ENCODE assay signal across 8 cellular contexts in the genomic region with DNA sequence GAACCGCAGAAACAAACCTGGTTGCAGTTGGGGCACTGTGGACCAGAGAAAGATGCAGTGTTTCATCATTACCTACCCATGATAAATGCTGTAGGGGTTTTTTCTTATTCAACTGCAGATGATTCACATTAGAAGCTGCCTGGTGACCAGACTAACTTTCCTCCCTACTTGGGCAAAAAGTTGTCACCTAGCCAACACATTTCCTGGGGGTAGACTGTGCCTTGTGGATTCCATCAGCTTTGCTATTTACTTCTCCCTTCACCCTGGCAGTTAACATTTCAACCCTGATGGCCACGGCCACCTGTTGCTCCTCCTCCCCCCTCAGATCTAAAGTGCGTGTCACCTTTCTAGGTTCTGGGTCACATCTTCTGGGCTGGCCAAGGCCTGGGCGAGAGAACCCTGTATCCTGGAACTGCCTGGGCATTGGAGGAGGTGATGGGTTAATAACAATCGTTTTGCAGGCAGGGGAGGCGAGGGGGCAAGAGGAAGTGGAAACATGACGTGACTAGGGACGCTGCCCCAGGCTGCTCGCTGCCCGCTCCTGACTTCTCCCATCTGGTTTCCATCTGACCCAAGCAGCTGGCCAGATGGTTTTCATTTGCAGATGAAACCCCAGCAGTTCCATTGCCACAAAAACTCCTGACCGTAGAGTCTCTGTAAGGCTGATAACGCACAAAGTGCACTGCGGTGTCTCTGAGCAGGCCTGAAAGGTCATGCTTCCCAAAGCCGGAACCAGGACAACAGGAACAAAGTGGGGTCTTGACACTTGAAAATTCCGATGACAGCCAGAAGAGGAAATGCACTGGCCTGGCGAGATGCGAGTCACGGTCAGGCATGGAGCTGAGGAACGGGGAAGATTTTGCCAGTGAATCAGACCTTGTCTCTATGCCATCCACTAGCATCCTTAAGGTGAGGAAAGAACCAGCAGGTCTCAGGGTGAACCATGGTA. TPM values are rescaled to one million over a fixed set of nuclear protein-coding genes. Genes with fewer than 3 reads are reported as not detected.
DNase-seq lines count a peak whose midpoint lies in the region; ATAC-seq and TF ChIP-seq lines count a peak whose summit lies in the region.

No MANE protein-coding gene starts in this region.

- no peaks in the 10 kb centered on the region for H3K9me3 Mint-ChIP-seq in naive thymus-derived CD4-positive, alpha-beta T cell

- H3K4me1 ChIP-seq in naive thymus-derived CD4-positive, alpha-beta T cell (ENCODE audit: control insufficient read depth in 2 of 2, insufficient read depth in 2 of 2, low read length in 2 of 2), result peaks cover 55 to 83% of the 10 kb centered on the region in 2 donors
- H3K4me1 ChIP-seq in HAP-1, result no peaks in the 10 kb centered on the region

- H3K36me3 Mint-ChIP-seq in T-helper 17 cell (ENCODE audit: low read depth), result no peaks in the 10 kb centered on the region
- peaks cover 6 to 33% (median 10%) of the 10 kb centered on the region in 5 donors for H3K36me3 Mint-ChIP-seq in naive thymus-derived CD4-positive, alpha-beta T cell

- H3K27ac ChIP-seq in naive thymus-derived CD4-positive, alpha-beta T cell (ENCODE audit: low read depth, low read length), result peak overlapping the region; percentile 25

- POLR2A ChIA-PET in naive thymus-derived CD4-positive, alpha-beta T cell (lab: Charles Lee), result interaction anchor here (0.6 to 1.7 kb wide), 11 partner anchors 9 to 149 kb away, joined by 3 to 7 read pairs (median 3); no protein-coding TSS in a partner anchor

- H3K27me3 Mint-ChIP-seq in T-helper 17 cell, result no peaks in the 10 kb centered on the region
- H3K27me3 Mint-ChIP-seq in naive thymus-derived CD4-positive, alpha-beta T cell, result no peaks in the 10 kb centered on the region

- TF ChIP-seq CTCF in epithelial cell of proximal tubule (conservative IDR thresholded peaks at IDR 0.05; ENCODE audit: low read depth, low read length), result no peak
- no peak for TF ChIP-seq CTCF in GM10266 (IDR thresholded peaks at IDR 0.05; ENCODE audit: control insufficient read depth, insufficient read depth, low read depth, missing control alignments)

- H3K36me3 ChIP-seq in naive thymus-derived CD4-positive, alpha-beta T cell (ENCODE audit: control insufficient read depth in 2 of 3, insufficient read depth in 3 of 3, low read length in 3 of 3), result peaks cover 0 to 19% (median 0%) of the 10 kb centered on the region in 3 experiments
- H3K36me3 ChIP-seq in HAP-1 (replicated peaks), result no peaks in the 10 kb centered on the region

- in situ Hi-C loops in HAP-1 (cut with MboI; ENCODE audit: low sequenced_read_pairs), result no loop called here

- intact Hi-C loops in naive thymus-derived CD4-positive, alpha-beta T cell (cut with micrococcal nuclease), result loop anchor here in 1 of 2 donors (5.0 kb wide), 1 partner anchor 34 kb away; no protein-coding TSS in a partner anchor

- no peak for DNase-seq in T-helper 17 cell
- peak; percentile 85 for DNase-seq in epithelial cell of proximal tubule (ENCODE audit: low read depth)
- no peak for DNase-seq in naive thymus-derived CD4-positive, alpha-beta T cell
- no peak for DNase-seq in HAP-1 (ENCODE audit: low spot score in 2 of 2)
- no peak for DNase-seq in DMS114 treated with DMSO at 0.1 percent for 48 hours (lab: John Stamatoyannopoulos, UW; ENCODE audit: unreplicated experiment)
- no peak for DNase-seq in GM10266 (ENCODE audit: extremely low spot score)
- DNase-seq in NCI-H2196 treated with DMSO at 0.1 percent for 48 hours (lab: John Stamatoyannopoulos, UW; ENCODE audit: unreplicated experiment), result no peak

- H3K9me3 ChIP-seq in T-helper 17 cell (ENCODE audit: control insufficient read depth, low read length, poor library complexity, severe bottlenecking) (no peaks in the 10 kb centered on the region), HAP-1 (no peaks in the 10 kb centered on the region)
- H3K9me3 ChIP-seq in naive thymus-derived CD4-positive, alpha-beta T cell (ENCODE audit: control insufficient read depth in 2 of 3, low read length in 3 of 3), result no peaks in the 10 kb centered on the region

- H3K4me3 Mint-ChIP-seq in T-helper 17 cell, result peak overlapping the region; percentile 33
- H3K4me3 Mint-ChIP-seq in naive thymus-derived CD4-positive, alpha-beta T cell, result peak overlapping the region; percentile 25 to 77 (median 58)

- ATAC-seq in GM19463 (IDR thresholded peaks at IDR 0.05; ENCODE audit: unreplicated experiment) (peak; percentile 33), T-helper 17 cell (peak; percentile 58)
- ATAC-seq in naive thymus-derived CD4-positive, alpha-beta T cell, result peak; percentile 51

- CTCF ChIA-PET in naive thymus-derived CD4-positive, alpha-beta T cell (lab: Charles Lee), result interaction anchor here (0.8 kb wide), 1 partner anchor 13 kb away, joined by 3 read pairs; no protein-coding TSS in a partner anchor

- H3K27me3 ChIP-seq in naive thymus-derived CD4-positive, alpha-beta T cell (ENCODE audit: control insufficient read depth in 2 of 2, insufficient read depth in 2 of 2, low read length in 2 of 2), result no peaks in the 10 kb centered on the region
- H3K27me3 ChIP-seq in HAP-1 (ENCODE audit: low read depth), result no peaks in the 10 kb centered on the region

- H3K27ac Mint-ChIP-seq in T-helper 17 cell, result peak overlapping the region; percentile 88
- peak overlapping the region; percentile 45 to 92 (median 83) for H3K27ac Mint-ChIP-seq in naive thymus-derived CD4-positive, alpha-beta T cell

- H3K4me3 ChIP-seq in epithelial cell of proximal tubule (ENCODE audit: low read depth, low read length) (no peak overlapping the region), HAP-1 (no peak overlapping the region)
- H3K4me3 ChIP-seq in naive thymus-derived CD4-positive, alpha-beta T cell (ENCODE audit: low read length), result no peak overlapping the region

- peaks cover 71% of the 10 kb centered on the region for H3K4me1 Mint-ChIP-seq in T-helper 17 cell
- peaks cover 76 to 97% (median 89%) of the 10 kb centered on the region in 7 donors for H3K4me1 Mint-ChIP-seq in naive thymus-derived CD4-positive, alpha-beta T cell

RNA-seq across cellular contexts. Expression of a gene that starts 36.6 kb away (rescaled TPM):
- total RNA-seq in T-helper 17 cell (100 to 1,000 TPM; 320 to 330 TPM), epithelial cell of proximal tubule (74.9 and 105 TPM in 2 replicates)
- total RNA-seq in naive thymus-derived CD4-positive, alpha-beta T cell, result 100 to 1,000 TPM; 216 to 519 (median 264) TPM
- 100 to 1,000 TPM; 522 to 559 TPM for polyA plus RNA-seq in naive thymus-derived CD4-positive, alpha-beta T cell
